In genomic region chr4:105036991-105037390, GRCh38 we compare ENCODE assay signal across 19 cellular contexts.
DNase-seq lines count a peak whose midpoint lies in the region; ATAC-seq, FAIRE-seq and TF ChIP-seq lines count a peak whose summit lies in the region.
"Had no signal": no experiment of that assay in that cellular context is flagged by ENCODE, and none has a peak within 500 bp of the region (broad histone marks: within the 10 kb centered on the region; RNA-seq: fewer than 3 reads in every experiment).

No MANE protein-coding gene starts in this region.

- 32% methylated on average over 1 of the region's 1 CpG for WGBS in A549 (ENCODE audit: missing lambda C conversion rate)
- 91% methylated on average over 1 of the region's 1 CpG for WGBS in liver

- TF ChIP-seq POLR2A in A549 (IDR thresholded peaks at IDR 0.05; ENCODE audit: low read length): no peak

- H3K36me3 ChIP-seq in HEK293 (ENCODE audit: control insufficient read depth in 2 of 2, insufficient read depth in 1 of 2, low read length in 2 of 2) (no peaks in the 10 kb centered on the region), liver (ENCODE audit: control insufficient read depth in 4 of 4, insufficient read depth in 3 of 4, low read depth in 1 of 4, low read length in 3 of 4) (no peaks in the 10 kb centered on the region)
- H3K36me3 ChIP-seq: HAP-1 had no signal

- no peaks in the 10 kb centered on the region for H3K4me1 Mint-ChIP-seq in activated CD8-positive, alpha-beta memory T cell treated with anti-CD3 and anti-CD28 coated beads, Interleukin-2, amount 10 ng/mL, durations not matched to agents 7 days and 5 days
- H3K4me1 Mint-ChIP-seq: IgD-negative memory B cell had no signal

- H3K4me1 ChIP-seq in A549 (no peaks in the 10 kb centered on the region), HEK293 (ENCODE audit: control insufficient read depth, insufficient read depth, low read length) (no peaks in the 10 kb centered on the region), liver (ENCODE audit: control insufficient read depth in 4 of 4, insufficient read depth in 4 of 4, low read length in 3 of 4) (no peaks in the 10 kb centered on the region)
- H3K4me1 ChIP-seq: Caco-2, HAP-1 had no signal

- DNase-seq in A549 (ENCODE audit: low read depth in 1 of 2, low spot score in 1 of 2) (no peak), astrocyte of the spinal cord (ENCODE audit: low read depth, low spot score) (peak; percentile 1), AG08396 (ENCODE audit: low spot score) (no peak)
- DNase-seq in activated CD8-positive, alpha-beta memory T cell treated with anti-CD3 and anti-CD28 coated beads, Interleukin-2, amount 10 ng/mL, durations not matched to agents 7 days and 5 days: no peak
- DNase-seq: ACHN; AML-193; Caco-2; CD4-positive, alpha-beta T cell; GM23248; HFFc6 had no signal

- TF ChIP-seq RAD21 in A549 (conservative IDR thresholded peaks at IDR 0.05 in 1 of 2, IDR thresholded peaks at IDR 0.05 in 1 of 2) (no peak), liver (IDR thresholded peaks at IDR 0.05) (no peak)

- H3K9ac ChIP-seq in liver (ENCODE audit: low read depth in 1 of 2, low read length in 2 of 2): no peak overlapping the region
- H3K9ac ChIP-seq: GM23248 had no signal

- no peak for TF ChIP-seq EP300 in A549 (IDR thresholded peaks at IDR 0.05)

- no peaks in the 10 kb centered on the region for H3K36me3 Mint-ChIP-seq in activated CD8-positive, alpha-beta memory T cell treated with anti-CD3 and anti-CD28 coated beads, Interleukin-2, amount 10 ng/mL, durations not matched to agents 7 days and 5 days
- H3K36me3 Mint-ChIP-seq: IgD-negative memory B cell had no signal

- FAIRE-seq in A549 (lab: Jason Lieb, UNC): no peak
- FAIRE-seq: D721Med, GM12891, HTR-8/SVneo had no signal

- no peak overlapping the region for H3K27ac ChIP-seq in A549
- H3K27ac ChIP-seq in HEK293 (ENCODE audit: extremely low read depth, low read depth, low read length): no peak overlapping the region
- H3K27ac ChIP-seq in liver (ENCODE audit: low read depth in 1 of 2, low read length in 2 of 2): no peak overlapping the region
- H3K27ac ChIP-seq: C4-2B, GM23248 had no signal

- ATAC-seq in A549 (no peak), GM18519 (IDR thresholded peaks at IDR 0.05; ENCODE audit: low FRiP score, unreplicated experiment) (no peak)
- ATAC-seq in activated CD8-positive, alpha-beta memory T cell treated with anti-CD3 and anti-CD28 coated beads, Interleukin-2, amount 10 ng/mL, durations not matched to agents 7 days and 5 days: no peak

- POLR2A ChIA-PET in A549 (lab: Yijun Ruan, JAX) (no interaction called here), HEK293 (lab: Yijun Ruan, JAX) (no interaction called here)

- no peak overlapping the region for H3K27ac Mint-ChIP-seq in activated CD8-positive, alpha-beta memory T cell treated with anti-CD3 and anti-CD28 coated beads, Interleukin-2, amount 10 ng/mL, durations not matched to agents 7 days and 5 days
- H3K27ac Mint-ChIP-seq: CD4-positive, alpha-beta T cell; HFFc6 had no signal

- H3K4me2 ChIP-seq in A549: no peak overlapping the region

- H3K27me3 Mint-ChIP-seq in activated CD8-positive, alpha-beta memory T cell treated with anti-CD3 and anti-CD28 coated beads, Interleukin-2, amount 10 ng/mL, durations not matched to agents 7 days and 5 days: peaks cover 6% of the 10 kb centered on the region
- H3K27me3 Mint-ChIP-seq: CD4-positive, alpha-beta T cell; IgD-negative memory B cell had no signal

- no peaks in the 10 kb centered on the region for H3K27me3 ChIP-seq in liver (ENCODE audit: control insufficient read depth in 4 of 4, insufficient read depth in 4 of 4, low read length in 3 of 4)

- no peaks in the 10 kb centered on the region for H3K9me3 ChIP-seq in A549
- no peaks in the 10 kb centered on the region for H3K9me3 ChIP-seq in HEK293 (ENCODE audit: control insufficient read depth, insufficient read depth, low read depth, low read length)
- peaks cover 0 to 12% (median 5%) of the 10 kb centered on the region in 4 donors for H3K9me3 ChIP-seq in liver (ENCODE audit: control insufficient read depth in 4 of 4, low read length in 3 of 4)
- H3K9me3 ChIP-seq: Caco-2, HAP-1 had no signal

- CTCF ChIA-PET in A549 (lab: Yijun Ruan, JAX) (no interaction called here), HEK293 (lab: Yijun Ruan, JAX) (no interaction called here)
- CTCF ChIA-PET in activated CD8-positive, alpha-beta memory T cell treated with anti-CD3 and anti-CD28 coated beads, Interleukin-2, amount 10 ng/mL, durations not matched to agents 7 days and 5 days (lab: Charles Lee): no interaction called here

- H3K4me3 ChIP-seq in A549 (no peak overlapping the region), HEK293 (ENCODE audit: low read depth, low read length) (no peak overlapping the region), astrocyte of the spinal cord (ENCODE audit: low read depth, low read length) (no peak overlapping the region), liver (ENCODE audit: low read depth in 1 of 3, low read length in 3 of 3) (no peak overlapping the region)
- H3K4me3 ChIP-seq: GM23248, HAP-1 had no signal

- in situ Hi-C loops in astrocyte of the spinal cord (cut with HindIII; ENCODE audit: low sequenced_read_pairs): no loop called here

- no peak overlapping the region for H3K4me3 Mint-ChIP-seq in activated CD8-positive, alpha-beta memory T cell treated with anti-CD3 and anti-CD28 coated beads, Interleukin-2, amount 10 ng/mL, durations not matched to agents 7 days and 5 days
- H3K4me3 Mint-ChIP-seq: CD4-positive, alpha-beta T cell; HFFc6; IgD-negative memory B cell had no signal

- TF ChIP-seq CTCF in A549 (IDR thresholded peaks at IDR 0.05): no peak
- TF ChIP-seq CTCF in HEK293 (tag by site-specific recombination; IDR thresholded peaks at IDR 0.05): no peak
- TF ChIP-seq CTCF in astrocyte of the spinal cord (IDR thresholded peaks at IDR 0.05; ENCODE audit: low read depth, low read length): no peak
- TF ChIP-seq CTCF in liver (IDR thresholded peaks at IDR 0.05; ENCODE audit: low read depth, low read length, missing input control): no peak

- H3K9me3 Mint-ChIP-seq in activated CD8-positive, alpha-beta memory T cell treated with anti-CD3 and anti-CD28 coated beads, Interleukin-2, amount 10 ng/mL, durations not matched to agents 7 days and 5 days (ENCODE audit: low read depth): peaks cover 2% of the 10 kb centered on the region

TF ChIP-seq in HEK293, 187 proteins besides CTCF, POLR2A, EP300 and RAD21:
- no peak for TF ChIP-seq ZNF354C (tag by site-specific recombination; IDR thresholded peaks at IDR 0.05; ENCODE audit: borderline replicate concordance, low read depth)
- 0 out of 2 replicates have a peak, but pooled peaks have one; percentile 51 for TF ChIP-seq REST (tag by site-specific recombination; IDR thresholded peaks at IDR 0.05)
- TF ChIP-seq SP7 (tag by site-specific recombination; IDR thresholded peaks at IDR 0.05): no peak

TF ChIP-seq in liver, 16 proteins besides CTCF, POLR2A, EP300 and RAD21:
- TF ChIP-seq RXRA (IDR thresholded peaks at IDR 0.05) (no peak), ZBTB33 (IDR thresholded peaks at IDR 0.05) (no peak), REST (IDR thresholded peaks at IDR 0.05) (peak; percentile 65), JUND (IDR thresholded peaks at IDR 0.05) (no peak), HNF4A (conservative IDR thresholded peaks at IDR 0.05) (no peak), SP1 (IDR thresholded peaks at IDR 0.05) (no peak)

Comparison
In these comparisons a context has a peak if more than half of its experiments do, and no peak if none do; other contexts are left out.
1. Of the 5 proteins assayed by ChIP-seq in both HEK293 and A549: peak only in HEK293: none; only in A549: none; in both: REST; in neither: 4.